ENCODE assay signal across 8 cellular contexts in genomic region chr4:120718979-120719566, GRCh38.
DNase-seq lines count a peak whose midpoint lies in the region; ATAC-seq and TF ChIP-seq lines count a peak whose summit lies in the region.

No MANE protein-coding gene starts in this region.

- TF ChIP-seq EP300 in transverse colon (IDR thresholded peaks at IDR 0.05; ENCODE audit: low read depth): no peak

- TF ChIP-seq CTCF in AG10803 (conservative IDR thresholded peaks at IDR 0.05; ENCODE audit: low read length) (peak; percentile 94), GM12872 (IDR thresholded peaks at IDR 0.05; ENCODE audit: insufficient read depth, low read depth, low read length) (peak; percentile 77), ascending aorta (IDR thresholded peaks at IDR 0.05) (peak in 2 of 3 experiments; percentile 36 to 52), transverse colon (IDR thresholded peaks at IDR 0.05) (peak; percentile 45 to 55 (median 48))

- TF ChIP-seq POLR2A in transverse colon (IDR thresholded peaks at IDR 0.05): no peak

- H3K9me3 ChIP-seq in ascending aorta (no peaks in the 10 kb centered on the region), transverse colon (no peaks in the 10 kb centered on the region)

- peak; percentile 90 for ATAC-seq in HG02642 (IDR thresholded peaks at IDR 0.05; ENCODE audit: poor library complexity, unreplicated experiment)

- WGBS in transverse colon (ENCODE audit: low coverage in 1 of 2), 2 donors: 17 to 18% methylated on average over 5 of the region's 5 CpGs

- in situ Hi-C loops in transverse colon (cut with MboI; ENCODE audit: low pct_ligation_motif_present in 1 of 4, low pct_unique_long_range_greater_than_20kb in 1 of 4, low sequenced_read_pairs in 3 of 4): loop anchor here in 2 of 4 donors (25.0 kb wide), 1 partner anchor 368 kb away; no protein-coding TSS in a partner anchor

- H3K4me3 ChIP-seq in AG10803 (ENCODE audit: low read length): no peak overlapping the region
- no peak overlapping the region for H3K4me3 ChIP-seq in ascending aorta
- no peak overlapping the region for H3K4me3 ChIP-seq in transverse colon

- DNase-seq in AG10803 (ENCODE audit: low read depth) (peak; percentile 67), NCI-H146 treated with DMSO at 0.1 percent for 48 hours (lab: John Stamatoyannopoulos, UW; ENCODE audit: unreplicated experiment) (peak; percentile 11), ascending aorta (ENCODE audit: low spot score in 2 of 2) (no peak), islet precursor cell (peak; percentile 69), transverse colon (peak; percentile 35), COLO829 (ENCODE audit: low spot score) (no peak)

- H3K36me3 ChIP-seq in ascending aorta (no peaks in the 10 kb centered on the region), transverse colon (no peaks in the 10 kb centered on the region)

- H3K4me1 ChIP-seq in ascending aorta (no peaks in the 10 kb centered on the region), transverse colon (peaks cover 0 to 3% (median 0%) of the 10 kb centered on the region in 4 donors)

- intact Hi-C loops in ascending aorta (cut with DNase I): loop anchor here (5.0 kb wide), 1 partner anchor 378 kb away; no protein-coding TSS in a partner anchor
- intact Hi-C loops in transverse colon (cut with DNase I; ENCODE audit: low total_unique reads): no loop called here

- H3K27ac ChIP-seq in ascending aorta (no peak overlapping the region), transverse colon (no peak overlapping the region)

- H3K27me3 ChIP-seq in ascending aorta (no peaks in the 10 kb centered on the region), transverse colon (no peaks in the 10 kb centered on the region)

Comparison
In these comparisons a context has a peak if more than half of its experiments do, and no peak if none do; other contexts are left out.
1. DNase-seq: peak in AG10803 (single experiment), NCI-H146 treated with DMSO at 0.1 percent for 48 hours (single experiment), islet precursor cell (single experiment) and transverse colon (single experiment); none in ascending aorta (0 of 2) and COLO829 (single experiment).
2. CTCF ChIP-seq: peak in every context shown above with its lines; median percentile 94 in AG10803; 77 in GM12872; 48 in transverse colon; 44 in ascending aorta.